8 cellular contexts compared by ENCODE assay signal in genomic region chr12:71662861-71663560, GRCh38. TPM values are rescaled to one million over a fixed set of nuclear protein-coding genes. Genes with fewer than 3 reads are reported as not detected.
DNase-seq lines count a peak whose midpoint lies in the region; ATAC-seq and TF ChIP-seq lines count a peak whose summit lies in the region.

No MANE protein-coding gene starts in this region.

- no peaks in the 10 kb centered on the region for H3K9me3 Mint-ChIP-seq in effector memory CD8-positive, alpha-beta T cell
- H3K9me3 Mint-ChIP-seq in mesothelial cell of epicardium = no peaks in the 10 kb centered on the region

- peak overlapping the region; percentile 100 for H3K27ac Mint-ChIP-seq in effector memory CD8-positive, alpha-beta T cell
- peak overlapping the region; percentile 100 for H3K27ac Mint-ChIP-seq in mesothelial cell of epicardium

- peak overlapping the region; percentile 99 to 100 for H3K4me3 Mint-ChIP-seq in effector memory CD8-positive, alpha-beta T cell
- peak overlapping the region; percentile 91 for H3K4me3 Mint-ChIP-seq in mesothelial cell of epicardium

- TF ChIP-seq CTCF in mesothelial cell of epicardium (IDR thresholded peaks at IDR 0.05; ENCODE audit: unreplicated experiment) = no peak

- H3K27me3 Mint-ChIP-seq in effector memory CD8-positive, alpha-beta T cell = no peaks in the 10 kb centered on the region
- H3K27me3 Mint-ChIP-seq in mesothelial cell of epicardium (ENCODE audit: low read depth) = no peaks in the 10 kb centered on the region

- H3K4me1 Mint-ChIP-seq in effector memory CD8-positive, alpha-beta T cell (ENCODE audit: low read depth in 2 of 2) = peaks cover 20 to 53% of the 10 kb centered on the region in 2 donors
- H3K4me1 Mint-ChIP-seq in mesothelial cell of epicardium = peaks cover 23% of the 10 kb centered on the region

- peak; percentile 27 for ATAC-seq in HG02885 (IDR thresholded peaks at IDR 0.05; ENCODE audit: poor library complexity, unreplicated experiment)
- peak; percentile 52 for ATAC-seq in effector memory CD8-positive, alpha-beta T cell (replicated peaks)

- peaks cover 40% of the 10 kb centered on the region for H3K36me3 Mint-ChIP-seq in effector memory CD8-positive, alpha-beta T cell (ENCODE audit: insufficient read depth)
- H3K36me3 Mint-ChIP-seq in mesothelial cell of epicardium = peaks cover 18% of the 10 kb centered on the region

- DNase-seq in NCI-H146 (lab: John Stamatoyannopoulos, UW) (peak; percentile 56), NCI-H146 treated with DMSO at 0.1 percent for 48 hours (lab: John Stamatoyannopoulos, UW; ENCODE audit: unreplicated experiment) (no peak), NCI-H510A (lab: John Stamatoyannopoulos, UW) (peak; percentile 21), mesothelial cell of epicardium (ENCODE audit: low spot score in 2 of 2, unreplicated experiment in 2 of 2) (peak; percentile 58 to 78)
- peak; percentile 88 for DNase-seq in activated CD8-positive, alpha-beta memory T cell treated with anti-CD3 and anti-CD28 coated beads for 24 hours
- peak; percentile 60 to 73 (median 67) for DNase-seq in effector memory CD8-positive, alpha-beta T cell
- peak; percentile 46 to 60 for DNase-seq in stimulated activated CD8-positive, alpha-beta memory T cell treated with anti-CD3 and anti-CD28 coated beads, Interleukin-15, amount 100 ng/mL, for 4 hours (ENCODE audit: low read depth in 2 of 2)

RNA-seq across cellular contexts. Expression of gene ZFC3H1, which starts 0.6 kb away (rescaled TPM):
- total RNA-seq in mesothelial cell of epicardium = 53.5 to 55.5 TPM (median 55.3 TPM) in 3 replicates

RNA-seq across cellular contexts. Expression of gene THAP2, which starts 1.1 kb away (rescaled TPM):
- 7.8 to 8.9 TPM (median 8.9 TPM) in 3 replicates for total RNA-seq in mesothelial cell of epicardium

RNA-seq across cellular contexts. Expression of gene TMEM19, which starts 22.9 kb away (rescaled TPM):
- total RNA-seq in mesothelial cell of epicardium = 14.0 to 20.2 TPM (median 17.3 TPM) in 3 replicates
